Comparison of ENCODE assay signal across 15 cellular contexts in the genomic region with DNA sequence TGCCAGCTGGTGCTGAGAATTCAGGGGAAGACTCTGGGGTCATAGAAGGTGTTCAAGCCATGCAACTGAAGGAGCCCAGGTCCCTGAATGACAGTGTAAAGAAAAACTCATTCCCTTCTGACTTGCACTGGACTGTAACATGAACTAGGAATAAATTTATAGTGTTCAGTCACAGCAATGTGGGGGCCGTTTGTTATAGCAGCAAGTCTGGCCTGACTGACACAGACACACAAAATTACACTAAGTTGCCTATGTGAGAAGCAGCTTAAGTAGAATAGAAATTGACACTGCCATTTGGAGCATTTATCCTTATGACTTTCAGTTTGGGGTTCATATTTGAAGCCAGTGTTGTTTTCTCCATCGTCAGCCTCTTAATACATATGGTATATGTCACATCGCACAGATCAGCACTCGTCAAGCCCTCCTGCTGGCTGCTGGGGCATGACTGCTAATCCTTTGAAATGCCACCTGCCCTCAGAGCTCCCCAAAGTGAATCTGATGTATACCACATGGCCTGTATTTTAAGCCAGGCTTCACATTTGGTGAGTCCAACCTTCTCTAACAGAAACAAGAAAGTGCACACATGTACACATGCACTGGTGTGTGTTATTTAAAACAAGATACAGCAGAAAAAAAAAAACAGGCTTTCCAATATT. TPM values are rescaled to one million over a fixed set of nuclear protein-coding genes. Genes with fewer than 3 reads are reported as not detected.
DNase-seq lines count a peak whose midpoint lies in the region.
"Had no signal": no experiment of that assay in that cellular context is flagged by ENCODE, and none has a peak within 500 bp of the region (broad histone marks: within the 10 kb centered on the region; RNA-seq: fewer than 3 reads in every experiment).

No MANE protein-coding gene starts in this region.

- H3K36me3 ChIP-seq in Karpas-422 (ENCODE audit: insufficient read depth, low read length): peaks cover 32% of the 10 kb centered on the region

- H3K4me3 Mint-ChIP-seq in T-helper 2 cell treated with Interferon-gamma antibody and Interleukin-4, amounts not matched to agents 5 μg/mL and 100 μg/mL, for 36 hours: no peak overlapping the region
- H3K4me3 Mint-ChIP-seq: H9, T-cell had no signal

- peaks cover 11% of the 10 kb centered on the region for H3K4me1 Mint-ChIP-seq in T-helper 2 cell treated with Interferon-gamma antibody and Interleukin-4, amounts not matched to agents 5 μg/mL and 100 μg/mL, for 36 hours (ENCODE audit: low read depth)

- no peak overlapping the region; the same call in 1 of the 2 replicates for H3K9ac ChIP-seq in Karpas-422 (ENCODE audit: low read length)

- H3K27ac Mint-ChIP-seq in T-helper 2 cell treated with Interferon-gamma antibody and Interleukin-4, amounts not matched to agents 5 μg/mL and 100 μg/mL, for 36 hours: no peak overlapping the region
- H3K27ac Mint-ChIP-seq: H9, T-cell had no signal

- H3K4me1 ChIP-seq in Karpas-422 (ENCODE audit: low read length): peaks cover 82% of the 10 kb centered on the region

- H3K9me2 ChIP-seq in Karpas-422 (replicated peaks; ENCODE audit: insufficient read depth, low read length): no peaks in the 10 kb centered on the region

- H3K4me2 ChIP-seq in Karpas-422 (ENCODE audit: low read depth, low read length, poor library complexity, severe bottlenecking): peak overlapping the region; percentile 25

- no peaks in the 10 kb centered on the region for H3K9me3 ChIP-seq in Karpas-422 (ENCODE audit: low read length)

- no peak overlapping the region for H3K4me3 ChIP-seq in Karpas-422 (ENCODE audit: low read length)
- H3K4me3 ChIP-seq: SK-N-MC had no signal

- DNase-seq in DMS 273 (lab: John Stamatoyannopoulos, UW; ENCODE audit: unreplicated experiment) (peak; percentile 93), Karpas-422 (peak; percentile 69), NCI-H82 treated with DMSO at 0.1 percent for 48 hours (lab: John Stamatoyannopoulos, UW; ENCODE audit: unreplicated experiment) (peak; percentile 47), retina (peak; percentile 38), NCI-H526 treated with DMSO at 0.1 percent for 48 hours (lab: John Stamatoyannopoulos, UW) (no peak)
- no peak for DNase-seq in stimulated activated CD4-positive, alpha-beta T cell treated with anti-CD3 and anti-CD28 coated beads, Interleukin-2, amount 100 ng/mL, for 48 hours
- DNase-seq in T-helper 2 cell treated with Interferon-gamma antibody and Interleukin-4, amounts not matched to agents 5 μg/mL and 100 μg/mL, for 36 hours (ENCODE audit: low spot score): no peak
- DNase-seq: H9, MV-4-11, NCI-H1436, PC-3, T-cell had no signal

- H3K27me3 ChIP-seq in Karpas-422 (ENCODE audit: low read length): no peaks in the 10 kb centered on the region

- no peaks in the 10 kb centered on the region for H3K79me2 ChIP-seq in Karpas-422 (ENCODE audit: low read length)

- no peak overlapping the region for H2AFZ ChIP-seq in Karpas-422 (ENCODE audit: low read length)

- H3K27ac ChIP-seq in Karpas-422 (ENCODE audit: low read length): peak overlapping the region; percentile 72
- H3K27ac ChIP-seq: C4-2B, SK-N-MC had no signal

- peaks cover 17% of the 10 kb centered on the region for H3K27me3 Mint-ChIP-seq in T-helper 2 cell treated with Interferon-gamma antibody and Interleukin-4, amounts not matched to agents 5 μg/mL and 100 μg/mL, for 36 hours (ENCODE audit: low read depth)
- H3K27me3 Mint-ChIP-seq: T-cell had no signal

- no peaks in the 10 kb centered on the region for H3K36me3 Mint-ChIP-seq in T-helper 2 cell treated with Interferon-gamma antibody and Interleukin-4, amounts not matched to agents 5 μg/mL and 100 μg/mL, for 36 hours (ENCODE audit: low read depth)
- H3K36me3 Mint-ChIP-seq: T-cell had no signal

- no peaks in the 10 kb centered on the region for H4K20me1 ChIP-seq in Karpas-422 (ENCODE audit: insufficient read depth, low read depth, low read length)

- H3K9me3 Mint-ChIP-seq in T-helper 2 cell treated with Interferon-gamma antibody and Interleukin-4, amounts not matched to agents 5 μg/mL and 100 μg/mL, for 36 hours: no peaks in the 10 kb centered on the region
- H3K9me3 Mint-ChIP-seq: H9, IgD-negative memory B cell, T-cell had no signal

RNA-seq across cellular contexts. Expression of a gene that starts 17.1 kb away (rescaled TPM):
- total RNA-seq in Karpas-422 (2014; rRNA removed; shearing (Covaris generic); ENCODE audit: low replicate concordance): 57.3 and 57.9 TPM in 2 replicates

Comparison
In these comparisons a context has a peak if more than half of its experiments do, and no peak if none do; other contexts are left out.
1. DNase-seq: peak in DMS 273 (single experiment), Karpas-422 (single experiment), NCI-H82 treated with DMSO at 0.1 percent for 48 hours (single experiment) and retina (single experiment); none in stimulated activated CD4-positive, alpha-beta T cell treated with anti-CD3 and anti-CD28 coated beads, Interleukin-2, amount 100 ng/mL, for 48 hours (0 of 2), NCI-H526 treated with DMSO at 0.1 percent for 48 hours (single experiment) and T-helper 2 cell treated with Interferon-gamma antibody and Interleukin-4, amounts not matched to agents 5 μg/mL and 100 μg/mL, for 36 hours (single experiment).